In the genomic region with DNA sequence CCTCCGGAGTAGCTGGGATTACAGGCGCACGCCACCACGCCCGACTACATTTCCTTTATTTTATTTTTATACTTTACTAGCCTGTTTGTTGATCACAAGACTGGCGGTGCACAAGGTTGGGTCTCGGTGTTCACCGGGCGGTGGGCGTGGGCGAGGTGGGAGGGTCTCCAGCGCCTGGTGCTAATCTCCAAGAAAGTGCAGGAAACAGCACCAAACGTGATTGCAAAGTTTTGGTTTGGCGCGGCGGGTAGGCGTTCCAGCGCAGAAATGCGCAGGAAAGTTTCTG, we compare ENCODE assay signal across 9 cellular contexts. TPM values are rescaled to one million over a fixed set of nuclear protein-coding genes. Genes with fewer than 3 reads are reported as not detected.
DNase-seq lines count a peak whose midpoint lies in the region; ATAC-seq and TF ChIP-seq lines count a peak whose summit lies in the region.
"Had no signal": no experiment of that assay in that cellular context is flagged by ENCODE, and none has a peak within 500 bp of the region (broad histone marks: within the 10 kb centered on the region; RNA-seq: fewer than 3 reads in every experiment).

No MANE protein-coding gene starts in this region.

- no peaks in the 10 kb centered on the region for H3K27me3 ChIP-seq in A673 (replicated peaks; ENCODE audit: insufficient read depth, low read depth, low read length, poor library complexity)
- H3K27me3 ChIP-seq in colonic mucosa, result no peaks in the 10 kb centered on the region

- peaks cover 1% of the 10 kb centered on the region for H3K27me3 Mint-ChIP-seq in HFFc6 (ENCODE audit: insufficient read depth)
- peaks cover 0 to 10% (median 8%) of the 10 kb centered on the region in 3 donors for H3K27me3 Mint-ChIP-seq in naive B cell

- no peaks in the 10 kb centered on the region for H3K4me1 Mint-ChIP-seq in HFFc6 (ENCODE audit: low read depth)
- peaks cover 12 to 41% (median 15%) of the 10 kb centered on the region in 3 donors for H3K4me1 Mint-ChIP-seq in naive B cell

- CTCF ChIA-PET in A673 (lab: Charles Lee), result no interaction called here

- intact Hi-C loops in A673 (cut with micrococcal nuclease; ENCODE audit: unreplicated experiment), result no loop called here
- intact Hi-C loops in colonic mucosa (cut with DNase I), result no loop called here

- H3K9me3 Mint-ChIP-seq in HFFc6 (peaks cover 81% of the 10 kb centered on the region), naive B cell (peaks cover 11 to 79% (median 44%) of the 10 kb centered on the region in 7 donors)

- H3K27ac Mint-ChIP-seq in HFFc6 (no peak overlapping the region), naive B cell (peak overlapping the region; percentile 99 to 100 (median 100))

- BruUV-seq in A673 (replicated peaks; lab: Mats Ljungman, UMichigan), result no TSS peak

- no peak overlapping the region for H3K9ac ChIP-seq in colonic mucosa (ENCODE audit: low read depth in 2 of 2, low read length in 2 of 2)

- H3K36me3 Mint-ChIP-seq in HFFc6 (ENCODE audit: low read depth) (peaks cover 57% of the 10 kb centered on the region), naive B cell (peaks cover 27 to 28% of the 10 kb centered on the region in 2 donors)

- DNase-seq in A673 (ENCODE audit: low spot score), result no peak
- no peak for DNase-seq in HFFc6
- DNase-seq in colonic mucosa, result no peak
- DNase-seq in naive B cell, result no peak
- DNase-seq in LoVo (ENCODE audit: low spot score), result no peak
- no peak for DNase-seq in dedifferentiated amniotic fluid mesenchymal stem cell (ENCODE audit: extremely low spot score)
- DNase-seq in dermis blood vessel endothelial cell, result no peak
- DNase-seq: NCI-H1048 had no signal

- peaks cover 21% of the 10 kb centered on the region for H3K9me3 ChIP-seq in A673 (ENCODE audit: low read depth, low read length, poor library complexity, severe bottlenecking)
- H3K9me3 ChIP-seq in colonic mucosa, result no peaks in the 10 kb centered on the region

- H3K4me1 ChIP-seq in A673 (ENCODE audit: insufficient read depth, low read length, poor library complexity, severe bottlenecking) (no peaks in the 10 kb centered on the region), colonic mucosa (no peaks in the 10 kb centered on the region)

- peak overlapping the region; percentile 87; the same call in 1 of the 2 replicates for H3K4me3 Mint-ChIP-seq in HFFc6
- H3K4me3 Mint-ChIP-seq in naive B cell, result peak overlapping the region; percentile 96 to 100 (median 100)

- POLR2A ChIA-PET in A673 (lab: Charles Lee; ENCODE audit: low non-redundant PET), result no interaction called here

- H3K27ac ChIP-seq in A673 (ENCODE audit: low read depth, low read length, poor library complexity, severe bottlenecking) (no peak overlapping the region), colonic mucosa (peak overlapping the region; percentile 22)

- H3K36me3 ChIP-seq in A673 (ENCODE audit: insufficient read depth, low read length, poor library complexity, severe bottlenecking), result no peaks in the 10 kb centered on the region
- no peaks in the 10 kb centered on the region for H3K36me3 ChIP-seq in colonic mucosa

- TF ChIP-seq CTCF in A673 (conservative IDR thresholded peaks at IDR 0.05; ENCODE audit: low read depth, low read length) (no peak), HFFc6 (IDR thresholded peaks at IDR 0.05) (no peak), colonic mucosa (IDR thresholded peaks at IDR 0.05) (no peak)

- ATAC-seq in naive B cell (ENCODE audit: low read depth in 2 of 2) (no peak), HG02938 (IDR thresholded peaks at IDR 0.05; ENCODE audit: unreplicated experiment) (no peak)

- H3K4me3 ChIP-seq in A673 (ENCODE audit: low read depth, low read length, poor library complexity, severe bottlenecking), result peak overlapping the region; percentile 59
- peak overlapping the region; percentile 64 for H3K4me3 ChIP-seq in colonic mucosa

RNA-seq across cellular contexts. Expression of a gene that starts 24.1 kb away (rescaled TPM):
- 11.8 and 14.7 TPM in 2 replicates for total RNA-seq in A673 (2021)
- 1 to 10 TPM; 1.7 to 2.5 (median 1.9) TPM for total RNA-seq in HFFc6 (2021; fragmentation: NEBNext Ultra II Directional; extraction: Animal tissue kit (Norgen Biotek cat#: 25700))
- 1 to 10 TPM; 1.1 to 3.1 TPM for total RNA-seq in colonic mucosa
- 1 to 10 TPM in 2 of 6 donors, under 1 TPM in 3, not detected in 1; 0.29 to 1.8 (median 0.63) TPM for polyA plus RNA-seq in naive B cell (ENCODE audit: low read depth in 6 of 6)
- 2.6 and 4.8 TPM in 2 replicates for total RNA-seq in dermis blood vessel endothelial cell

RNA-seq across cellular contexts. Expression of a gene that starts 41.5 kb away (rescaled TPM):
- 4.4 and 4.9 TPM in 2 replicates for total RNA-seq in A673 (2021)
- 1 to 10 TPM; 2.5 to 3.8 (median 3.0) TPM for total RNA-seq in HFFc6 (2021; fragmentation: NEBNext Ultra II Directional; extraction: Animal tissue kit (Norgen Biotek cat#: 25700))
- 1 to 10 TPM; 3.1 to 3.9 TPM for total RNA-seq in colonic mucosa
- 10 to 100 TPM in 1 of 6 donors, 1 to 10 TPM in 5; 3.1 to 10.9 (median 7.8) TPM for polyA plus RNA-seq in naive B cell (ENCODE audit: low read depth in 6 of 6)
- 11.9 and 12.1 TPM in 2 replicates for total RNA-seq in dermis blood vessel endothelial cell

RNA-seq across cellular contexts. Expression of a gene that starts 54.0 kb away (rescaled TPM):
- 2.8 and 4.1 TPM in 2 replicates for total RNA-seq in A673 (2021)
- 1 to 10 TPM; 1.3 to 2.5 (median 1.8) TPM for total RNA-seq in HFFc6 (2021; fragmentation: NEBNext Ultra II Directional; extraction: Animal tissue kit (Norgen Biotek cat#: 25700))
- total RNA-seq in colonic mucosa, result 1 to 10 TPM; 2.3 to 2.9 TPM
- 10 to 100 TPM in 4 of 6 donors, 1 to 10 TPM in 1, not detected in 1; 8.4 to 13.6 (median 10.9) TPM for polyA plus RNA-seq in naive B cell (ENCODE audit: low read depth in 6 of 6)
- total RNA-seq in dermis blood vessel endothelial cell, result 4.0 and 7.7 TPM in 2 replicates
